Comparison of ENCODE assay signal across 8 cellular contexts in genomic region chr1:233518344-233518743, GRCh38.
DNase-seq lines count a peak whose midpoint lies in the region; ATAC-seq, FAIRE-seq and TF ChIP-seq lines count a peak whose summit lies in the region.

No MANE protein-coding gene starts in this region.

- H3K4me3 ChIP-seq in bronchial epithelial cell (ENCODE audit: low read depth, low read length), result no peak overlapping the region
- no peak overlapping the region for H3K4me3 ChIP-seq in neuronal stem cell (ENCODE audit: low read length in 2 of 2)

- peak; percentile 62 for TF ChIP-seq CTCF in GM12872 (IDR thresholded peaks at IDR 0.05; ENCODE audit: insufficient read depth, low read depth, low read length)
- TF ChIP-seq CTCF in bronchial epithelial cell (IDR thresholded peaks at IDR 0.05; ENCODE audit: insufficient read depth, low read length, severe bottlenecking), result peak; percentile 54

- no peak overlapping the region for H3K4ac ChIP-seq in neuronal stem cell (ENCODE audit: low read length)

- no peak overlapping the region for H4K8ac ChIP-seq in neuronal stem cell (ENCODE audit: low read depth, low read length)

- H2BK12ac ChIP-seq in neuronal stem cell (ENCODE audit: low read length), result no peak overlapping the region

- no peak overlapping the region for H2BK120ac ChIP-seq in neuronal stem cell (ENCODE audit: low read depth, low read length)

- H2AK5ac ChIP-seq in neuronal stem cell (ENCODE audit: low read depth, low read length), result no peak overlapping the region

- H3K4me1 ChIP-seq in neuronal stem cell (ENCODE audit: control insufficient read depth in 2 of 2, insufficient read depth in 1 of 2, low read depth in 1 of 2, low read length in 2 of 2), result peaks cover 3 to 4% of the 10 kb centered on the region in 2 donors

- H2BK5ac ChIP-seq in neuronal stem cell (ENCODE audit: low read length), result no peak overlapping the region

- no peak overlapping the region for H2BK15ac ChIP-seq in neuronal stem cell (ENCODE audit: low read length)

- no peak for FAIRE-seq in bronchial epithelial cell (lab: Jason Lieb, UNC)

- H3K27me3 ChIP-seq in bronchial epithelial cell (ENCODE audit: control insufficient read depth, insufficient read depth, low read length) (no peaks in the 10 kb centered on the region), neuronal stem cell (ENCODE audit: control insufficient read depth in 3 of 3, insufficient read depth in 3 of 3, low read depth in 1 of 3, low read length in 3 of 3) (no peaks in the 10 kb centered on the region)

- H3K4me2 ChIP-seq in neuronal stem cell (ENCODE audit: insufficient read depth, low read length, poor library complexity, severe bottlenecking), result no peak overlapping the region

- in situ Hi-C loops in ACHN (cut with HindIII; ENCODE audit: low pct_ligation_motif_present, low pct_unique_long_range_greater_than_20kb, low sequenced_read_pairs), result no loop called here

- H2AFZ ChIP-seq in neuronal stem cell (ENCODE audit: low read length), result peak overlapping the region; percentile 46

- H3K36me3 ChIP-seq in bronchial epithelial cell (ENCODE audit: control insufficient read depth, insufficient read depth, low read length), result no peaks in the 10 kb centered on the region
- H3K36me3 ChIP-seq in neuronal stem cell (replicated peaks in 1 of 2; ENCODE audit: control insufficient read depth in 2 of 2, insufficient read depth in 2 of 2, low read length in 2 of 2), result no peaks in the 10 kb centered on the region

- no peak overlapping the region for H3K9ac ChIP-seq in neuronal stem cell (ENCODE audit: low read depth, low read length, poor library complexity)

- DNase-seq in ACHN, result peak; percentile 67
- peak; percentile 75 for DNase-seq in NCI-H82 (lab: John Stamatoyannopoulos, UW)
- peak; percentile 32 for DNase-seq in bronchial epithelial cell (ENCODE audit: low read depth)
- DNase-seq in neuronal stem cell (ENCODE audit: low spot score), result peak; percentile 42
- DNase-seq in effector CD4-positive, alpha-beta T cell, result no peak

- no peak overlapping the region for H3K14ac ChIP-seq in neuronal stem cell (ENCODE audit: low read length)

- WGBS in neuronal stem cell (ENCODE audit: extremely low coverage in 2 of 2, insufficient read length in 2 of 2, insufficient replicate concordance in 1 of 2), 2 donors, result no CpG with 5 or more reads among the region's 3 CpGs

- no peak overlapping the region for H4K91ac ChIP-seq in neuronal stem cell (ENCODE audit: low read depth, low read length, poor library complexity)

- no peak overlapping the region for H3K27ac ChIP-seq in neuronal stem cell (replicated peaks; ENCODE audit: low read length)

- no peak overlapping the region for H3K18ac ChIP-seq in neuronal stem cell (ENCODE audit: low read length)

- H3K9me3 ChIP-seq in neuronal stem cell (replicated peaks in 1 of 2; ENCODE audit: control insufficient read depth in 2 of 2, insufficient read depth in 1 of 2, low read depth in 1 of 2, low read length in 2 of 2), result peaks cover 0 to 2% of the 10 kb centered on the region in 2 donors

- no peak for ATAC-seq in HG02840 (IDR thresholded peaks at IDR 0.05; ENCODE audit: low FRiP score, unreplicated experiment)
- no peak for ATAC-seq in HG02588 (IDR thresholded peaks at IDR 0.05; ENCODE audit: unreplicated experiment)

- H3K23ac ChIP-seq in neuronal stem cell (ENCODE audit: low read depth, low read length, poor library complexity), result no peak overlapping the region

- H3K79me1 ChIP-seq in neuronal stem cell (ENCODE audit: low read depth, low read length), result no peaks in the 10 kb centered on the region
